9 cellular contexts compared by ENCODE assay signal in the genomic region with DNA sequence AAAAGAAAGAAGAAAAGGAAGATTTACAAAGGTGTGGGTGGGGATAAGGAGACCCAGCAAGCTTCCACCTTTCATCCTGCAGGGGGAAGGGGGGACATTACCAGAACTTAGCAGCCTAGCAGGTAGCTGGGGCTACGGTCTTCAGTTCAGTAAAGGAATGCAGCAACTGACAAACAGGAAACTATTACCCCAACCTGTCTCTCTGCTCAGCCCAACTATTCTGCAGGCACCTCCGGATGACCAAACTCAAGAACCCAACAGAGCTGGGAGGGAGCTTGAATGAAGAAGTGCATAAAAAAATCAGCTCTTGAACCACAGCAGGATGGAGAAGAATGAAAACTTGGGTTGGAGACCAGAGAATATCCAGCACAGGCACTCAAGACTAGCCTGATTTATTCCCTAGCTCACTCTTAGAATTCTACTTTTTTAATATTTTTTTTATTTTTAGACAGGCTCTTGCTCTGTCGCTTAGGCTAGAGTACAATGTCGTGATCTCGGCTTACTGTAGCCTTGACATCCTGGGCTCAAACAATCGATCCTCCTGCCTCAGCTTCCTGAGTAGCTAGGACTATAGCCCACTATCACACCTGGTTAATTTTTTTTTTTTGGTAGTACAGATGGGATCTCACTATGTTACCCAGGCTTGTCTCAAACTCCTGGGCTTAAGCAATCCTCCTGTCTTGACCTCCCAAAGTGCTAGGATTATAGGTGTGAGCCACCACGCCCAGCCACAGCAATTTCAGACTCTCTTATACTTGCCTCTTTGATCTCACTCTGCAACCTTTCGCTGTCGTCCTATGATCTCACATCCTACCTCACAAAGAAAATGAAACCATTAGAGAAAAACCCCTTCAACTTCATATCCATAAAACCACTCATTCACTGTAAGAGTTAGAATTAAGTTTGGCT. TPM values are rescaled to one million over a fixed set of nuclear protein-coding genes. Genes with fewer than 3 reads are reported as not detected.
A peak's percentile ranks its signal among the peaks of the same experiment; 100 is the strongest.
DNase-seq lines count a peak whose midpoint lies in the region; ATAC-seq and TF ChIP-seq lines count a peak whose summit lies in the region.
"Had no signal": no experiment of that assay in that cellular context is flagged by ENCODE, and none has a peak within 500 bp of the region (broad histone marks: within the 10 kb centered on the region; RNA-seq: fewer than 3 reads in every experiment).

No MANE protein-coding gene starts in this region.

- TF ChIP-seq CTCF in suprapubic skin (IDR thresholded peaks at IDR 0.05), result no peak

- H4K5ac ChIP-seq in mesendoderm (ENCODE audit: low read length), result no peak overlapping the region

- no peak overlapping the region for H3K56ac ChIP-seq in mesendoderm (ENCODE audit: low read length)

- no peak overlapping the region for H2BK15ac ChIP-seq in mesendoderm (replicated peaks; ENCODE audit: low read depth)

- ATAC-seq in GM19372 (IDR thresholded peaks at IDR 0.05; ENCODE audit: low read depth, unreplicated experiment) (peak; percentile 48), HG02970 (IDR thresholded peaks at IDR 0.05; ENCODE audit: low FRiP score, unreplicated experiment) (peak; percentile 40)

- H3K79me1 ChIP-seq in mesendoderm (ENCODE audit: low read length), result no peaks in the 10 kb centered on the region

- H3K27ac ChIP-seq in suprapubic skin (no peak overlapping the region), mesendoderm (ENCODE audit: low read depth, low read length) (no peak overlapping the region)

- no peak for TF ChIP-seq POLR2A in suprapubic skin (IDR thresholded peaks at IDR 0.05)

- H3K27me3 ChIP-seq in suprapubic skin (no peaks in the 10 kb centered on the region), mesendoderm (ENCODE audit: insufficient read depth, low read length, poor library complexity) (no peaks in the 10 kb centered on the region)

- H3K79me2 ChIP-seq in mesendoderm (ENCODE audit: control insufficient read depth, insufficient read depth, low read length), result no peaks in the 10 kb centered on the region

- no peak overlapping the region for H2BK120ac ChIP-seq in mesendoderm (ENCODE audit: low read depth, low read length)

- WGBS in suprapubic skin, result 81% methylated on average over 9 of the region's 9 CpGs
- WGBS in mesendoderm (ENCODE audit: extremely low coverage, insufficient coverage, low lambda C conversion rate), result no CpG with 5 or more reads among the region's 9 CpGs

- no peak overlapping the region for H3K23ac ChIP-seq in mesendoderm (ENCODE audit: low read length)

- no peak overlapping the region for H4K8ac ChIP-seq in mesendoderm (ENCODE audit: low read depth, low read length)

- no peaks in the 10 kb centered on the region for H3K9me3 ChIP-seq in suprapubic skin

- peak; percentile 24 to 37 for DNase-seq in activated CD4-positive, alpha-beta T cell treated with anti-CD3 and anti-CD28 coated beads, Interleukin-2, amount 50 U/mL, for 4 hours
- peak; percentile 53 for DNase-seq in stimulated activated CD8-positive, alpha-beta memory T cell treated with anti-CD3 and anti-CD28 coated beads, Interleukin-4, amount 100 ng/mL, for 48 hours
- no peak for DNase-seq in T-helper 9 cell
- DNase-seq in suprapubic skin (ENCODE audit: low spot score in 2 of 2), result no peak
- DNase-seq in mesendoderm, result no peak
- DNase-seq in ureter (ENCODE audit: low spot score), result no peak

- H3K9ac ChIP-seq in mesendoderm (ENCODE audit: low read length), result no peak overlapping the region

- H3K4ac ChIP-seq in mesendoderm (ENCODE audit: low read depth, low read length), result no peak overlapping the region

- no peak overlapping the region for H2AK5ac ChIP-seq in mesendoderm (ENCODE audit: low read length)

- TF ChIP-seq EP300 in suprapubic skin (IDR thresholded peaks at IDR 0.05), result no peak

- H3K36me3 ChIP-seq in suprapubic skin (no peaks in the 10 kb centered on the region), mesendoderm (ENCODE audit: control insufficient read depth, insufficient read depth, low read length) (no peaks in the 10 kb centered on the region)

- no peak overlapping the region for H3K4me2 ChIP-seq in mesendoderm (ENCODE audit: low read length)

- peaks cover 11% of the 10 kb centered on the region for H3K4me1 ChIP-seq in suprapubic skin
- H3K4me1 ChIP-seq in mesendoderm (ENCODE audit: control insufficient read depth, low read depth, low read length), result no peaks in the 10 kb centered on the region

- no peak overlapping the region for H3K18ac ChIP-seq in mesendoderm (ENCODE audit: low read length)

- no peak overlapping the region for H2BK5ac ChIP-seq in mesendoderm (ENCODE audit: low read length)

- H3K4me3 ChIP-seq in suprapubic skin (no peak overlapping the region), mesendoderm (ENCODE audit: low read length) (no peak overlapping the region)

RNA-seq across cellular contexts. Expression of gene C10orf67, which starts 18.5 kb away (rescaled TPM):
- 1 to 10 TPM in 3 of 4 donors, under 1 TPM in 1; 0.93 to 1.5 (median 1.5) TPM for total RNA-seq in suprapubic skin
- 0.07 TPM for polyA plus RNA-seq in mesendoderm (2013, experiment 1 of 2)
- not detected for polyA plus RNA-seq in mesendoderm (2013, experiment 2 of 2)
- total RNA-seq in ureter, result not detected
- total RNA-seq: NCI-H460 had no signal

Comparison
In these comparisons a context has a peak if more than half of its experiments do, and no peak if none do; other contexts are left out.
1. DNase-seq: peak in activated CD4-positive, alpha-beta T cell treated with anti-CD3 and anti-CD28 coated beads, Interleukin-2, amount 50 U/mL, for 4 hours (2 of 2) and stimulated activated CD8-positive, alpha-beta memory T cell treated with anti-CD3 and anti-CD28 coated beads, Interleukin-4, amount 100 ng/mL, for 48 hours (single experiment); none in T-helper 9 cell (single experiment), suprapubic skin (0 of 2), mesendoderm (single experiment) and ureter (single experiment).